Comparison of ENCODE assay signal across 14 cellular contexts in the genomic region with DNA sequence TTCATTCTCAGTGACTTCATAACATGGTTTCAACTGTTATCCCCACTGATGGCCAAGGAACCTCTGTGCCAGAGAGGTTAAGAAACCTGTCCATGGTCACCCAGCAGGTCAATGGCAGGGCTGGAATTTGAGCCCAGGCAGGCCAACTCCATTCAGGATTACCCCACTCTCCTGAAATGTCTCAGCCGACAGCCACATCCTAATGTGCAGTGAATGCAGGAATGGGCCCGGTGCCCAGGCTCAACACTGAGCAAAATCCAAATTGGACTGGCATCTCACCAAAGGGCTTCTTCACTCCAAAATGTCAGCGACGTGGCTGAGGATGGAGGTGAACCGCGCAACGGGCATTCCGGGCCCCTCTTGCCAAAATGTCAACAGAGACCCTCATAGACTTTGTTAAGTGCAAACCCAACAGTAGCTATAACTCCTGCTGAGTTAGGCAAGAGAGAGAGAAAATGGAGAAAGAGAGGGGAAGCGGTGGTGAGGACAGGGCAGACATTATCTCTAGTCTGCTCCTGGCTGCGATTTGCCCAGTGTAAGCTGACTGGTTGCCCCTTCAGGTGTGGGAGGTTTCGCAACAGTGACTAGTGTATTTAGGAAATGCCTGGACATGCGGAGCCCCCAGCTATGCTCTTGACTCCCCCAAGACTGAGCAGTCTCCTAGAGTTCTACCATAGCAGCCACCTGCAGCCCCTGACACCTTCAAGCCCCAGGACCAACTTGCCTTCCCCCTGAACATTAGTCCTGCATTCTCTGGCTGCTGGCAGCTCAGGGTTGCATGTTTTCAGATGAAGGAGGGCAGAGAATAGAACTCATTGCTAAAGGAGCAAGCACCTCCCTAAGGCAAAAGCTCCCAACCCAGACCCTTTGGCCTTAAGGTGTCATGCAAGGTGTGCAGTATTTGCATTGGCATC.
"Had no signal": no experiment of that assay in that cellular context is flagged by ENCODE, and none has a peak within 500 bp of the region (broad histone marks: within the 10 kb centered on the region; RNA-seq: fewer than 3 reads in every experiment).

No MANE protein-coding gene starts in this region.

- H3K27ac ChIP-seq: dorsolateral prefrontal cortex, foreskin keratinocyte, left lung, ovary, skin epidermis, tibial nerve had no signal

- H3K4me2 ChIP-seq: SK-N-SH had no signal

- H3K4me3 Mint-ChIP-seq: activated CD4-positive, alpha-beta T cell treated with anti-CD3 and anti-CD28 coated beads, Interleukin-2, amount 10 ng/mL, durations not matched to agents 7 days and 5 days; activated naive CD8-positive, alpha-beta T cell treated with anti-CD3 and anti-CD28 coated beads, Interleukin-2, amount 10 ng/mL, durations not matched to agents 7 days and 5 days; stimulated activated memory B cell treated with anti-CD40 and anti-IgM and Interleukin-4, amounts not matched to agents 10 μg/mL and 1 μg/mL and 100 μg/mL, for 72 hours; WTC11 had no signal

- H3K4me1 Mint-ChIP-seq: activated CD4-positive, alpha-beta T cell treated with anti-CD3 and anti-CD28 coated beads, Interleukin-2, amount 10 ng/mL, durations not matched to agents 7 days and 5 days; stimulated activated memory B cell treated with anti-CD40 and anti-IgM and Interleukin-4, amounts not matched to agents 10 μg/mL and 1 μg/mL and 100 μg/mL, for 72 hours had no signal

- H3K36me3 ChIP-seq: left lung, ovary, tibial nerve had no signal

- H3K27me3 ChIP-seq: dorsolateral prefrontal cortex, left lung, ovary, tibial nerve had no signal

- H3K4me3 ChIP-seq: dorsolateral prefrontal cortex, left lung, ovary, skin epidermis, tibial nerve had no signal

- H3K27ac Mint-ChIP-seq: activated CD4-positive, alpha-beta T cell treated with anti-CD3 and anti-CD28 coated beads, Interleukin-2, amount 10 ng/mL, durations not matched to agents 7 days and 5 days; activated naive CD8-positive, alpha-beta T cell treated with anti-CD3 and anti-CD28 coated beads, Interleukin-2, amount 10 ng/mL, durations not matched to agents 7 days and 5 days; stimulated activated memory B cell treated with anti-CD40 and anti-IgM and Interleukin-4, amounts not matched to agents 10 μg/mL and 1 μg/mL and 100 μg/mL, for 72 hours; WTC11 had no signal

- H3K27me3 Mint-ChIP-seq: stimulated activated memory B cell treated with anti-CD40 and anti-IgM and Interleukin-4, amounts not matched to agents 10 μg/mL and 1 μg/mL and 100 μg/mL, for 72 hours had no signal

- H3K9ac ChIP-seq: SK-N-SH had no signal

- ATAC-seq: foreskin keratinocyte; left lung; stimulated activated memory B cell treated with anti-CD40 and anti-IgM and Interleukin-4, amounts not matched to agents 10 μg/mL and 1 μg/mL and 100 μg/mL, for 72 hours; WTC11 had no signal

- H3K4me1 ChIP-seq: foreskin keratinocyte, left lung, tibial nerve had no signal

- H3K9me3 ChIP-seq: left lung, ovary, SK-N-SH, tibial nerve had no signal

- DNase-seq: activated CD4-positive, alpha-beta T cell treated with anti-CD3 and anti-CD28 coated beads, Interleukin-2, amount 10 ng/mL, durations not matched to agents 7 days and 5 days; activated gamma-delta T cell treated with Interleukin-2 at 50 U/mL for 16 hours; activated naive CD8-positive, alpha-beta T cell treated with anti-CD3 and anti-CD28 coated beads, Interleukin-2, amount 10 ng/mL, durations not matched to agents 7 days and 5 days; aorta; dorsolateral prefrontal cortex; foreskin keratinocyte; left lung; mesendoderm; ovary had no signal

- H3K36me3 Mint-ChIP-seq: activated naive CD8-positive, alpha-beta T cell treated with anti-CD3 and anti-CD28 coated beads, Interleukin-2, amount 10 ng/mL, durations not matched to agents 7 days and 5 days; stimulated activated memory B cell treated with anti-CD40 and anti-IgM and Interleukin-4, amounts not matched to agents 10 μg/mL and 1 μg/mL and 100 μg/mL, for 72 hours had no signal
